ENCODE assay signal across 30 cellular contexts in the genomic region with DNA sequence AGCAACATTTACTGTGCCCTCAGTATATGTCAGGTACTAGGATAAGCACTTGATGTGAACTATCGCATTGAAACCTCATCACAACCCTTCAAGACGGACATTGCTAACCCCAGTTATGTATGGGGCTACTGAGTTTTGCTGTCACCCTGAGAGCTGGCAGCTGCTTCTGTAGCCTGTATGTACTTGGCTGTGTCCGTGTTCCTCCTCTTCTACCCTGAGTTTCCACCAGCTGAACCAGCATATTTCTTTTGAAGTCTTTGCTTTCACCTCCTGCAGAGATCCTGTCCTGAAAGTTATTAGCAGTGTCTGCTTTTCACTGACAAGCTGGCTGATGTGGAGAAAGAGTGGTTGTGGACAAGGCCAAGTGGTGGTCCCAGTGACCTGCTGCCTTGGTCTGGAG.
"Had no signal": no experiment of that assay in that cellular context is flagged by ENCODE, and none has a peak within 500 bp of the region (broad histone marks: within the 10 kb centered on the region; RNA-seq: fewer than 3 reads in every experiment).

No MANE protein-coding gene starts in this region.

- H3K79me2 ChIP-seq: hepatocyte had no signal

- FAIRE-seq: kidney, urothelium cell line had no signal

- H3K27ac Mint-ChIP-seq: effector memory CD8-positive, alpha-beta T cell; memory B cell; naive thymus-derived CD4-positive, alpha-beta T cell; nephron; stimulated activated effector memory CD8-positive, alpha-beta T cell treated with anti-CD3 and anti-CD28 coated beads, Interleukin-12 subunit alpha, Interleukin-12 subunit beta, amount 100 ng/mL, for 72 hours; type B pancreatic cell had no signal

- H3K4me3 ChIP-seq: colonic mucosa, esophagus muscularis mucosa, gastroesophageal sphincter, heart left ventricle, hepatocyte, lung, ovary, psoas muscle, sigmoid colon, testis, tibial artery had no signal

- H3K9me3 Mint-ChIP-seq: effector memory CD8-positive, alpha-beta T cell; memory B cell; nephron; stimulated activated effector memory CD8-positive, alpha-beta T cell treated with anti-CD3 and anti-CD28 coated beads, Interleukin-12 subunit alpha, Interleukin-12 subunit beta, amount 100 ng/mL, for 72 hours; type B pancreatic cell had no signal

- H3K27me3 Mint-ChIP-seq: effector memory CD8-positive, alpha-beta T cell; memory B cell; type B pancreatic cell had no signal

- H3K36me3 Mint-ChIP-seq: memory B cell; naive thymus-derived CD4-positive, alpha-beta T cell; stimulated activated effector memory CD8-positive, alpha-beta T cell treated with anti-CD3 and anti-CD28 coated beads, Interleukin-12 subunit alpha, Interleukin-12 subunit beta, amount 100 ng/mL, for 72 hours; type B pancreatic cell had no signal

- DNase-seq: colonic mucosa; dermis blood vessel endothelial cell; effector memory CD8-positive, alpha-beta T cell; foreskin keratinocyte; heart left ventricle; kidney; midbrain; naive thymus-derived CD4-positive, alpha-beta T cell; occipital lobe; ovary; posterior cingulate gyrus; psoas muscle; right cardiac atrium; sigmoid colon; stimulated activated CD4-positive, alpha-beta T cell treated with anti-CD3 and anti-CD28 coated beads, Interleukin-2, amount 100 ng/mL, for 24 hours; stimulated activated CD4-positive, alpha-beta T cell treated with anti-CD3 and anti-CD28 coated beads, Interleukin-4, amount 100 ng/mL, for 24 hours; stimulated activated naive CD8-positive, alpha-beta T cell treated with anti-CD3 and anti-CD28 coated beads, Interleukin-15, Interleukin-2, amounts not matched to agents 100 U/mL and 50 U/mL, for 24 hours; substantia nigra; testis; tibial artery had no signal

- H3K4me3 Mint-ChIP-seq: effector memory CD8-positive, alpha-beta T cell; memory B cell; naive thymus-derived CD4-positive, alpha-beta T cell; nephron; stimulated activated effector memory CD8-positive, alpha-beta T cell treated with anti-CD3 and anti-CD28 coated beads, Interleukin-12 subunit alpha, Interleukin-12 subunit beta, amount 100 ng/mL, for 72 hours; type B pancreatic cell had no signal

- H3K27ac ChIP-seq: colonic mucosa, esophagus muscularis mucosa, foreskin keratinocyte, gastroesophageal sphincter, heart left ventricle, hepatocyte, ovary, psoas muscle, sigmoid colon, testis, tibial artery had no signal

- H3K4me2 ChIP-seq: hepatocyte had no signal

- H3K27me3 ChIP-seq: colonic mucosa, esophagus muscularis mucosa, foreskin keratinocyte, gastroesophageal sphincter, heart left ventricle, hepatocyte, ovary, sigmoid colon, testis, tibial artery had no signal

- H2AFZ ChIP-seq: hepatocyte had no signal

- H3K4me1 Mint-ChIP-seq: memory B cell; naive thymus-derived CD4-positive, alpha-beta T cell; nephron; stimulated activated effector memory CD8-positive, alpha-beta T cell treated with anti-CD3 and anti-CD28 coated beads, Interleukin-12 subunit alpha, Interleukin-12 subunit beta, amount 100 ng/mL, for 72 hours had no signal

- H3K4me1 ChIP-seq: colonic mucosa, esophagus muscularis mucosa, foreskin keratinocyte, gastroesophageal sphincter, heart left ventricle, psoas muscle, sigmoid colon, testis, tibial artery had no signal

- H3K36me3 ChIP-seq: colonic mucosa, esophagus muscularis mucosa, gastroesophageal sphincter, heart left ventricle, ovary, sigmoid colon, tibial artery had no signal

- ATAC-seq: effector memory CD8-positive, alpha-beta T cell; foreskin keratinocyte; gastroesophageal sphincter; heart left ventricle; left lobe of liver; naive thymus-derived CD4-positive, alpha-beta T cell; psoas muscle; right cardiac atrium; stimulated activated effector memory CD8-positive, alpha-beta T cell treated with anti-CD3 and anti-CD28 coated beads, Interleukin-12 subunit alpha, Interleukin-12 subunit beta, amount 100 ng/mL, for 72 hours; stimulated activated naive CD8-positive, alpha-beta T cell treated with anti-CD3 and anti-CD28 coated beads, Interleukin-15, Interleukin-2, amounts not matched to agents 100 U/mL and 50 U/mL, for 24 hours had no signal
